In genomic region chr1:85700422-85700821, GRCh38 we compare ENCODE assay signal across 23 cellular contexts.
"Had no signal": no experiment of that assay in that cellular context is flagged by ENCODE, and none has a peak within 500 bp of the region (broad histone marks: within the 10 kb centered on the region; RNA-seq: fewer than 3 reads in every experiment).

No MANE protein-coding gene starts in this region.

- H3K9ac ChIP-seq: neural progenitor cell had no signal

- ATAC-seq: natural killer cell, right lobe of liver had no signal

- H3K27ac ChIP-seq: hepatocyte, left ventricle myocardium inferior, neural progenitor cell, neutrophil, right atrium auricular region, right lobe of liver, uterus had no signal

- H3K9me3 ChIP-seq: left ventricle myocardium inferior, neutrophil, right atrium auricular region, right lobe of liver, tibial nerve, uterus had no signal

- H3K4me1 Mint-ChIP-seq: nephron progenitor cell, neural progenitor cell had no signal

- H3K27me3 Mint-ChIP-seq: naive B cell; progenitor cell of endocrine pancreas; stimulated activated naive CD8-positive, alpha-beta T cell treated with anti-CD3 and anti-CD28 coated beads, Interleukin-15, Interleukin-2, amounts not matched to agents 100 ng/mL and 50 ng/mL, for 24 hours; type B pancreatic cell had no signal

- DNase-seq: islet precursor cell; left ventricle myocardium inferior; naive B cell; natural killer cell; nephron progenitor cell; occipital lobe; right lobe of liver; stimulated activated CD4-positive, alpha-beta T cell treated with anti-CD3 and anti-CD28 coated beads, Interleukin-1b, Interleukin-23, amount 100 ng/mL, for 48 hours; stimulated activated CD4-positive, alpha-beta T cell treated with anti-CD3 and anti-CD28 coated beads, Interleukin-2, amount 100 ng/mL, for 48 hours; stimulated activated CD4-positive, alpha-beta T cell treated with anti-CD3 and anti-CD28 coated beads, Interleukin-4, amount 100 ng/mL, for 4 hours; stimulated activated naive CD4-positive, alpha-beta T cell; substantia nigra; uterus had no signal

- H3K36me3 ChIP-seq: uterus had no signal

- H3K9me3 Mint-ChIP-seq: natural killer cell; neural progenitor cell; stimulated activated naive CD8-positive, alpha-beta T cell treated with anti-CD3 and anti-CD28 coated beads, Interleukin-15, Interleukin-2, amounts not matched to agents 100 ng/mL and 50 ng/mL, for 24 hours; type B pancreatic cell had no signal

- H3K4me1 ChIP-seq: neural progenitor cell, right atrium auricular region, uterus had no signal

- H3K4me2 ChIP-seq: hepatocyte, neural progenitor cell, smooth muscle cell had no signal

- H3K27ac Mint-ChIP-seq: naive B cell; natural killer cell; nephron progenitor cell; neural progenitor cell; progenitor cell of endocrine pancreas; stimulated activated naive CD8-positive, alpha-beta T cell treated with anti-CD3 and anti-CD28 coated beads, Interleukin-15, Interleukin-2, amounts not matched to agents 100 ng/mL and 50 ng/mL, for 24 hours; type B pancreatic cell had no signal

- H2AFZ ChIP-seq: hepatocyte, neural progenitor cell had no signal

- H3K36me3 Mint-ChIP-seq: natural killer cell had no signal

- H3K27me3 ChIP-seq: hepatocyte, neural progenitor cell, neutrophil, right atrium auricular region, right lobe of liver, tibial nerve, uterus had no signal

- H3K4me3 ChIP-seq: hepatocyte, left ventricle myocardium inferior, lung, neural progenitor cell, right atrium auricular region, right lobe of liver, smooth muscle cell, tibial nerve, uterus had no signal

- H3K4me3 Mint-ChIP-seq: naive B cell; natural killer cell; nephron progenitor cell; neural progenitor cell; stimulated activated naive CD8-positive, alpha-beta T cell treated with anti-CD3 and anti-CD28 coated beads, Interleukin-15, Interleukin-2, amounts not matched to agents 100 ng/mL and 50 ng/mL, for 24 hours; type B pancreatic cell had no signal
